32 cellular contexts compared by ENCODE assay signal in the genomic region with DNA sequence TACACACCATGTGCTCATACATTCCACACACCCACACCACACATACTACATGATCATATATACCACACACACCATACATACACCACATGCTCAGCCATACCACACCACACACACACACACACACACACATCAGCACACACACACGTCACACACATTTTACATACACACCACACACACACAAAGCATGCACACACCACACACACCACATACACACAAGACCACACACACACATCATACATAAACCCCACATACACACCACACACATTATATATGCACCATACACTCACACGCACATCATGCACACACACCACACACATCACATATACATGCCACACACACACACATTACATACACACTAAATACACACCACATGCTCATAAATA.
"Had no signal": no experiment of that assay in that cellular context is flagged by ENCODE, and none has a peak within 500 bp of the region (broad histone marks: within the 10 kb centered on the region; RNA-seq: fewer than 3 reads in every experiment).

No MANE protein-coding gene starts in this region.

- H3K27me3 Mint-ChIP-seq: activated CD4-positive, alpha-beta memory T cell treated with anti-CD3 and anti-CD28 coated beads, Interleukin-2, amount 10 ng/mL, durations not matched to agents 7 days and 5 days; activated CD8-positive, alpha-beta memory T cell treated with anti-CD3 and anti-CD28 coated beads, Interleukin-2, amount 10 ng/mL, durations not matched to agents 7 days and 5 days; activated naive CD8-positive, alpha-beta T cell treated with anti-CD3 and anti-CD28 coated beads for 36 hours; central memory CD8-positive, alpha-beta T cell had no signal

- H3K27me3 ChIP-seq: cardiac muscle cell, Peyer's patch had no signal

- H3K36me3 ChIP-seq: cardiac muscle cell, Peyer's patch, WERI-Rb-1 had no signal

- H3K4me3 ChIP-seq: cardiac muscle cell, Peyer's patch, SK-N-MC had no signal

- DNase-seq: activated CD4-positive, alpha-beta memory T cell treated with anti-CD3 and anti-CD28 coated beads, Interleukin-2, amount 10 ng/mL, durations not matched to agents 7 days and 5 days; activated CD4-positive, alpha-beta T cell treated with anti-CD3 and anti-CD28 coated beads for 1 hour; activated CD4-positive, alpha-beta T cell treated with anti-CD3 and anti-CD28 coated beads for 48 hours; activated CD4-positive, CD25-positive, alpha-beta regulatory T cell; activated CD8-positive, alpha-beta memory T cell treated with anti-CD3 and anti-CD28 coated beads for 24 hours; activated CD8-positive, alpha-beta memory T cell treated with anti-CD3 and anti-CD28 coated beads, Interleukin-2, amount 10 ng/mL, durations not matched to agents 7 days and 5 days; activated CD8-positive, alpha-beta memory T cell treated with anti-CD3 and anti-CD28 coated beads, Interleukin-2, amount 50 U/mL, for 48 hours; activated effector memory CD4-positive, alpha-beta T cell treated with Interleukin-2 at 50 U/mL for 16 hours; activated naive CD4-positive, alpha-beta T cell; activated naive CD4-positive, alpha-beta T cell treated with anti-CD3 and anti-CD28 coated beads, Interleukin-2, amount 50 U/mL, for 16 hours; activated naive CD8-positive, alpha-beta T cell treated with anti-CD3 and anti-CD28 coated beads for 36 hours; activated T-cell treated with anti-CD3 and anti-CD28 coated beads, Interleukin-2, amount 50 U/mL, for 48 hours; amniotic stem cell; aorta; NCI-H1092 treated with DMSO at 0.1 percent for 48 hours; NCI-H1436 treated with DMSO at 0.1 percent for 48 hours; NCI-H1694 treated with DMSO at 0.1 percent for 48 hours; NCI-H2029; NCI-H2107; NCI-H2171; NCI-H510A; NCI-H526; NCI-H748 treated with DMSO at 0.1 percent for 48 hours; NK-92 treated with Interleukin-12 subunit alpha and Interleukin-12 subunit beta, amount 100 ng/mL, for 24 hours; PC-3; Peyer's patch; RPMI8226; T1000; WERI-Rb-1 had no signal

- H3K27ac ChIP-seq: cardiac muscle cell, Peyer's patch, SK-N-MC, WERI-Rb-1 had no signal

- H3K4me3 Mint-ChIP-seq: activated CD4-positive, alpha-beta memory T cell treated with anti-CD3 and anti-CD28 coated beads, Interleukin-2, amount 10 ng/mL, durations not matched to agents 7 days and 5 days; activated CD8-positive, alpha-beta memory T cell treated with anti-CD3 and anti-CD28 coated beads, Interleukin-2, amount 10 ng/mL, durations not matched to agents 7 days and 5 days; activated naive CD8-positive, alpha-beta T cell treated with anti-CD3 and anti-CD28 coated beads for 36 hours; central memory CD8-positive, alpha-beta T cell had no signal

- H3K36me3 Mint-ChIP-seq: activated CD8-positive, alpha-beta memory T cell treated with anti-CD3 and anti-CD28 coated beads, Interleukin-2, amount 10 ng/mL, durations not matched to agents 7 days and 5 days; activated naive CD8-positive, alpha-beta T cell treated with anti-CD3 and anti-CD28 coated beads for 36 hours had no signal

- H3K9me3 Mint-ChIP-seq: activated CD4-positive, alpha-beta memory T cell treated with anti-CD3 and anti-CD28 coated beads, Interleukin-2, amount 10 ng/mL, durations not matched to agents 7 days and 5 days; activated naive CD8-positive, alpha-beta T cell treated with anti-CD3 and anti-CD28 coated beads for 36 hours; central memory CD8-positive, alpha-beta T cell had no signal

- H3K27ac Mint-ChIP-seq: activated CD4-positive, alpha-beta memory T cell treated with anti-CD3 and anti-CD28 coated beads, Interleukin-2, amount 10 ng/mL, durations not matched to agents 7 days and 5 days; activated CD8-positive, alpha-beta memory T cell treated with anti-CD3 and anti-CD28 coated beads, Interleukin-2, amount 10 ng/mL, durations not matched to agents 7 days and 5 days; activated naive CD8-positive, alpha-beta T cell treated with anti-CD3 and anti-CD28 coated beads for 36 hours had no signal

- H3K9me3 ChIP-seq: Peyer's patch had no signal

- ATAC-seq: activated CD8-positive, alpha-beta memory T cell treated with anti-CD3 and anti-CD28 coated beads, Interleukin-2, amount 10 ng/mL, durations not matched to agents 7 days and 5 days; PC-3 had no signal

- H3K4me1 Mint-ChIP-seq: activated CD4-positive, alpha-beta memory T cell treated with anti-CD3 and anti-CD28 coated beads, Interleukin-2, amount 10 ng/mL, durations not matched to agents 7 days and 5 days; activated CD8-positive, alpha-beta memory T cell treated with anti-CD3 and anti-CD28 coated beads, Interleukin-2, amount 10 ng/mL, durations not matched to agents 7 days and 5 days; activated naive CD8-positive, alpha-beta T cell treated with anti-CD3 and anti-CD28 coated beads for 36 hours; central memory CD8-positive, alpha-beta T cell had no signal

- H3K4me1 ChIP-seq: Peyer's patch had no signal
